In the genomic region with DNA sequence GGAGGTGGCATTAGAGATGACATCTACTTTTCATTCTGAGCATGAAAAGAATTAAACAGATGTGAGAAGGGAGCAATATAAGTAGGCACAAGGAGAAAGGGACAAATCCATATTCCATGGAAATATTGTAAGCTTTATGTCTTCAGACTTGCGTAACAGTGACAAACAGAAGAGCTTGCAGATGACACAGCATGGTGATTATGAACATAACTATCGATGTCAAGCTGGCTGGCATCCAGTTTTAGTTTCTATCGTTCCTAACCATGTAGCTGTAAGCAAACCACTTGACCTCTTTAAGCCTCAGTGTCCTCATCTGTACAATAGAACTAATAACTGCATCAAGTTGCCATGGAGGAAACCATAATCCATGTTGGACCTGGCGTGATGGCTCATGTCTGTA, we compare ENCODE assay signal across 18 cellular contexts.
DNase-seq lines count a peak whose midpoint lies in the region; ATAC-seq and TF ChIP-seq lines count a peak whose summit lies in the region.
"Had no signal": no experiment of that assay in that cellular context is flagged by ENCODE, and none has a peak within 500 bp of the region (broad histone marks: within the 10 kb centered on the region; RNA-seq: fewer than 3 reads in every experiment).

No MANE protein-coding gene starts in this region.

- intact Hi-C loops in MCF 10A (cut with micrococcal nuclease) = no loop called here
- intact Hi-C loops in mammary epithelial cell (cut with micrococcal nuclease) = no loop called here
- intact Hi-C loops in psoas muscle (cut with DNase I) = loop anchor here in 1 of 2 donors (10.0 kb wide), 1 partner anchor 245 kb away; a partner anchor contains a TSS

- H2BK12ac ChIP-seq in mesenchymal stem cell (ENCODE audit: low read length in 2 of 2) = no peak overlapping the region

- no peak overlapping the region for H2AK5ac ChIP-seq in mesenchymal stem cell (ENCODE audit: low read length, severe bottlenecking)

- H3K27ac ChIP-seq in mammary epithelial cell (ENCODE audit: insufficient read depth, low read depth, low read length) (no peak overlapping the region), mesenchymal stem cell (ENCODE audit: low read length, poor library complexity, severe bottlenecking) (no peak overlapping the region), psoas muscle (no peak overlapping the region)
- H3K27ac ChIP-seq: KMS-11 had no signal

- no peaks in the 10 kb centered on the region for H3K79me1 ChIP-seq in mesenchymal stem cell (replicated peaks; ENCODE audit: low read length, poor library complexity, severe bottlenecking)

- H3K79me2 ChIP-seq in mammary epithelial cell (ENCODE audit: insufficient read depth, low read length) = no peaks in the 10 kb centered on the region

- H3K9ac ChIP-seq in mammary epithelial cell (ENCODE audit: insufficient read depth, low read length) (no peak overlapping the region), mesenchymal stem cell (ENCODE audit: low read length) (no peak overlapping the region)
- H3K9ac ChIP-seq: KMS-11 had no signal

- H3K9me3 Mint-ChIP-seq in MCF 10A (ENCODE audit: unreplicated experiment) = peaks cover 14% of the 10 kb centered on the region

- 55% methylated on average over 3 of the region's 4 CpGs for WGBS in mammary epithelial cell (ENCODE audit: low coverage, missing lambda C conversion rate)
- WGBS in mesenchymal stem cell = 88% methylated on average over 4 of the region's 4 CpGs
- WGBS in psoas muscle, 3 donors = 66 to 73% (median 70%) methylated on average over 4 of the region's 4 CpGs

- H3K36me3 Mint-ChIP-seq in MCF 10A (ENCODE audit: insufficient read depth, unreplicated experiment) = no peaks in the 10 kb centered on the region
- H3K36me3 Mint-ChIP-seq: CD14-positive monocyte had no signal

- DNase-seq in MCF 10A (ENCODE audit: unreplicated experiment) (peak; percentile 19), mammary epithelial cell (no peak), amniotic epithelial cell (ENCODE audit: low read depth) (peak; percentile 8), fibroblast of gingiva (ENCODE audit: low read depth) (peak; percentile 19), mesenchymal stem cell (no peak), psoas muscle (no peak), epidermal melanocyte (ENCODE audit: insufficient read length, low spot score) (no peak)
- DNase-seq: GDM1, GOT3, HCEC 1CT, NCI-H1048, NCI-H1436, NCI-H1930, NCI-H774, SHP77 had no signal

- no peaks in the 10 kb centered on the region for H4K20me1 ChIP-seq in mammary epithelial cell (ENCODE audit: insufficient read depth, low read length)

- no peak for TF ChIP-seq CTCF in MCF 10A (IDR thresholded peaks at IDR 0.05; ENCODE audit: unreplicated experiment)
- TF ChIP-seq CTCF in mammary epithelial cell (conservative IDR thresholded peaks at IDR 0.05 in 1 of 2, IDR thresholded peaks at IDR 0.05 in 1 of 2; ENCODE audit: extremely low read depth in 1 of 2, insufficient read depth in 1 of 2, low read depth in 1 of 2, low read length in 2 of 2) = no peak
- TF ChIP-seq CTCF in psoas muscle (IDR thresholded peaks at IDR 0.05) = no peak

- no peak overlapping the region for H3K18ac ChIP-seq in mesenchymal stem cell (ENCODE audit: low read depth in 1 of 2, low read length in 2 of 2)

- BruUV-seq in MCF 10A (replicated peaks; lab: Mats Ljungman, UMichigan) (no TSS peak), mammary epithelial cell (replicated peaks; lab: Mats Ljungman, UMichigan) (no TSS peak)

- no peak overlapping the region for H4K91ac ChIP-seq in mesenchymal stem cell (ENCODE audit: low read length)

- no peak overlapping the region for H2AFZ ChIP-seq in mammary epithelial cell (ENCODE audit: low read depth, low read length)
- H2AFZ ChIP-seq in mesenchymal stem cell (ENCODE audit: low read depth, low read length) = no peak overlapping the region

- no peaks in the 10 kb centered on the region for H3K9me3 ChIP-seq in mammary epithelial cell (replicated peaks; ENCODE audit: insufficient read depth, low read length)
- no peaks in the 10 kb centered on the region for H3K9me3 ChIP-seq in mesenchymal stem cell (ENCODE audit: control insufficient read depth, low read length)
- H3K9me3 ChIP-seq in psoas muscle = no peaks in the 10 kb centered on the region

- H2BK120ac ChIP-seq in mesenchymal stem cell (ENCODE audit: low read depth, low read length) = no peak overlapping the region

- POLR2A ChIA-PET in MCF 10A (lab: Yijun Ruan, JAX) = no interaction called here

- no peak overlapping the region for H3K4me3 Mint-ChIP-seq in MCF 10A (ENCODE audit: unreplicated experiment)
- H3K4me3 Mint-ChIP-seq: B cell, CD14-positive monocyte had no signal

- no peak overlapping the region for H3K4ac ChIP-seq in mesenchymal stem cell (ENCODE audit: low read depth in 1 of 2, low read length in 2 of 2)

- H3K27me3 ChIP-seq in mammary epithelial cell (ENCODE audit: insufficient read depth, low read length) (no peaks in the 10 kb centered on the region), mesenchymal stem cell (ENCODE audit: control insufficient read depth in 1 of 2, insufficient read depth in 1 of 2, low read length in 2 of 2) (peaks cover 0 to 14% of the 10 kb centered on the region in 2 experiments), psoas muscle (ENCODE audit: insufficient read depth in 3 of 3, low read length in 2 of 3) (no peaks in the 10 kb centered on the region)

- in situ Hi-C loops in mammary epithelial cell (cut with MboI; ENCODE audit: low sequenced_read_pairs in 2 of 2) = no loop called here

- H3K27me3 Mint-ChIP-seq in MCF 10A (ENCODE audit: insufficient read depth, unreplicated experiment) = no peaks in the 10 kb centered on the region
- H3K27me3 Mint-ChIP-seq: B cell had no signal

- H3K27ac Mint-ChIP-seq in MCF 10A (ENCODE audit: low read depth, unreplicated experiment) = no peak overlapping the region
- H3K27ac Mint-ChIP-seq: B cell, CD14-positive monocyte had no signal

- no peak overlapping the region for H3K4me2 ChIP-seq in mammary epithelial cell (ENCODE audit: insufficient read depth, low read depth, low read length)
- H3K4me2 ChIP-seq in mesenchymal stem cell (ENCODE audit: low read length, poor library complexity, severe bottlenecking) = no peak overlapping the region
- H3K4me2 ChIP-seq: KMS-11 had no signal

- H4K8ac ChIP-seq in mesenchymal stem cell (ENCODE audit: low read length) = no peak overlapping the region

- H3K4me1 ChIP-seq in mammary epithelial cell (ENCODE audit: insufficient read depth, low read length) = no peaks in the 10 kb centered on the region
- H3K4me1 ChIP-seq in mesenchymal stem cell (ENCODE audit: control insufficient read depth, insufficient read depth, low read depth, low read length) = peaks cover 2% of the 10 kb centered on the region
- no peaks in the 10 kb centered on the region for H3K4me1 ChIP-seq in psoas muscle

- H3K14ac ChIP-seq in mesenchymal stem cell (ENCODE audit: low read length in 2 of 2) = no peak overlapping the region

- no peak for ATAC-seq in psoas muscle

- H3K4me3 ChIP-seq in mammary epithelial cell (replicated peaks in 1 of 3; ENCODE audit: insufficient read depth in 1 of 3, low read depth in 2 of 3, low read length in 3 of 3) = no peak overlapping the region
- H3K4me3 ChIP-seq in mesenchymal stem cell (ENCODE audit: insufficient read depth in 1 of 2, low read depth in 1 of 2, low read length in 2 of 2) = no peak overlapping the region
- no peak overlapping the region for H3K4me3 ChIP-seq in psoas muscle

- no peak overlapping the region for H3K23ac ChIP-seq in mesenchymal stem cell (ENCODE audit: low read length in 2 of 2)

- H3K4me1 Mint-ChIP-seq in MCF 10A (ENCODE audit: insufficient read depth, unreplicated experiment) = no peaks in the 10 kb centered on the region
- H3K4me1 Mint-ChIP-seq: B cell, CD14-positive monocyte had no signal

- no peak overlapping the region for H2BK5ac ChIP-seq in mesenchymal stem cell (ENCODE audit: low read depth, low read length, poor library complexity, severe bottlenecking)

- H3K36me3 ChIP-seq in mammary epithelial cell (ENCODE audit: insufficient read depth, low read length) (no peaks in the 10 kb centered on the region), mesenchymal stem cell (ENCODE audit: control insufficient read depth in 1 of 2, insufficient read depth in 2 of 2, low read depth in 1 of 2, low read length in 2 of 2) (no peaks in the 10 kb centered on the region), psoas muscle (ENCODE audit: insufficient read depth in 1 of 2, low read depth in 1 of 2) (no peaks in the 10 kb centered on the region)

- no peak overlapping the region for H2BK15ac ChIP-seq in mesenchymal stem cell (ENCODE audit: low read depth, poor library complexity, severe bottlenecking)

- dilution Hi-C loops in mammary epithelial cell (cut with HindIII; ENCODE audit: low sequenced_read_pairs) = no loop called here

- CTCF ChIA-PET in MCF 10A (lab: Yijun Ruan, JAX) (interaction anchor here (0.5 to 1.1 kb wide), 2 partner anchors 225 to 294 kb away, joined by 3 read pairs; no protein-coding TSS in a partner anchor), mammary epithelial cell (lab: Charles Lee; ENCODE audit: low non-redundant PET) (no interaction called here)

Comparison
In these comparisons a context has a peak if more than half of its experiments do, and no peak if none do; other contexts are left out.
1. DNase-seq: peak in MCF 10A (single experiment), amniotic epithelial cell (single experiment) and fibroblast of gingiva (single experiment); none in mammary epithelial cell (single experiment), mesenchymal stem cell (single experiment), psoas muscle (0 of 2) and epidermal melanocyte (single experiment).